19 cellular contexts compared by ENCODE assay signal in the genomic region with DNA sequence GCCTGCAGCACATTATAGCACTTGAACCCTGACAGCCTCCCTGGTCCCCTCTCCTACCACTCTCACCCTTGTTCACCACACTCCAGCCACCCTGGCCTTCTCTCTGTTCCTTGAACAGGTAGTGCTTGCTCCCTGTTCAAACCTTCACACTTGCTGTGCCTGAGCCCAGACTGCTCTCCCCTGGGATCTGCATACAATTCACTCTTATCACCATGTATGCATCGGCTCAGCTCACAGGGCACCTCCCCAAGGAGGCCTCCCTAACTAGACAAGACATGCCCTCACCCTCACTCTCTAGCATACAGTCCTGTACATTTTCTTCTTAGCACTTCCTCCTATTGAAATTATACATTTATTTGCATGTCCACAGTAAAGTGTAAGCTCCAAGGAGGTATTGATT. TPM values are rescaled to one million over a fixed set of nuclear protein-coding genes. Genes with fewer than 3 reads are reported as not detected.
DNase-seq lines count a peak whose midpoint lies in the region; ATAC-seq, FAIRE-seq and TF ChIP-seq lines count a peak whose summit lies in the region.
"Had no signal": no experiment of that assay in that cellular context is flagged by ENCODE, and none has a peak within 500 bp of the region (broad histone marks: within the 10 kb centered on the region; RNA-seq: fewer than 3 reads in every experiment).

No MANE protein-coding gene starts in this region.

- H3K4me1 Mint-ChIP-seq in brain, result peaks cover 40% of the 10 kb centered on the region
- H3K4me1 Mint-ChIP-seq: natural killer cell had no signal

- no peak overlapping the region for H3K27ac ChIP-seq in keratinocyte (ENCODE audit: control insufficient read depth, insufficient read depth, low read length)

- no peaks in the 10 kb centered on the region for H3K79me2 ChIP-seq in keratinocyte (ENCODE audit: control insufficient read depth, insufficient read depth, low read length)

- H3K27me3 ChIP-seq in keratinocyte (ENCODE audit: control insufficient read depth, extremely low read depth, insufficient read depth, low read length), result no peaks in the 10 kb centered on the region

- peaks cover 50% of the 10 kb centered on the region for H3K36me3 Mint-ChIP-seq in brain
- H3K36me3 Mint-ChIP-seq: activated CD4-positive, alpha-beta memory T cell treated with anti-CD3 and anti-CD28 coated beads for 36 hours; memory B cell; natural killer cell had no signal

- H3K36me3 ChIP-seq in keratinocyte (ENCODE audit: control insufficient read depth in 2 of 2, extremely low read depth in 1 of 2, insufficient read depth in 2 of 2, low read length in 2 of 2), result no peaks in the 10 kb centered on the region

- in situ Hi-C loops in ACHN (cut with HindIII; ENCODE audit: low pct_ligation_motif_present, low pct_unique_long_range_greater_than_20kb, low sequenced_read_pairs), result no loop called here

- ATAC-seq in GM18861 (IDR thresholded peaks at IDR 0.05; ENCODE audit: unreplicated experiment) (peak; percentile 34), HG03442 (IDR thresholded peaks at IDR 0.05; ENCODE audit: unreplicated experiment) (peak; percentile 56), HG02852 (IDR thresholded peaks at IDR 0.05; ENCODE audit: unreplicated experiment) (no peak), GM18505 (IDR thresholded peaks at IDR 0.05; ENCODE audit: unreplicated experiment) (no peak)
- ATAC-seq: activated T-cell treated with anti-CD3 and anti-CD28 coated beads, Interleukin-2, amount 50 U/mL, for 4 hours; natural killer cell; PC-3 had no signal

- peak; percentile 83 for FAIRE-seq in keratinocyte (lab: Jason Lieb, UNC)
- FAIRE-seq: GM19239 had no signal

- dilution Hi-C loops in keratinocyte (cut with MboI; ENCODE audit: extremely low pct_ligation_motif_present, low sequenced_read_pairs), result no loop called here

- peak overlapping the region; percentile 41 for H3K4me2 ChIP-seq in keratinocyte (ENCODE audit: control insufficient read depth, extremely low read depth, insufficient read depth, low read depth, low read length)

- TF ChIP-seq CTCF in brain (conservative IDR thresholded peaks at IDR 0.05) (no peak), keratinocyte (optimal IDR thresholded peaks at IDR 0.05 in 1 of 3, IDR thresholded peaks at IDR 0.05 in 1 of 3, conservative IDR thresholded peaks at IDR 0.05 in 1 of 3; ENCODE audit: extremely low read depth in 1 of 3, insufficient read depth in 2 of 3, low read length in 3 of 3) (no peak)

- TF ChIP-seq POLR2A in GM18505 (IDR thresholded peaks at IDR 0.05; ENCODE audit: borderline replicate concordance, extremely low read depth, insufficient read depth, insufficient read length), result no peak

- DNase-seq in keratinocyte (ENCODE audit: low read depth, low spot score) (no peak), ACHN (no peak)
- DNase-seq in activated CD8-positive, alpha-beta memory T cell treated with anti-CD3 and anti-CD28 coated beads, Interleukin-2, amount 50 U/mL, for 48 hours, result no peak
- DNase-seq: activated CD4-positive, alpha-beta memory T cell treated with anti-CD3 and anti-CD28 coated beads for 36 hours; activated naive CD4-positive, alpha-beta T cell treated with anti-CD3 and anti-CD28 coated beads, Interleukin-2, amount 50 U/mL, for 16 hours; activated T-cell treated with anti-CD3 and anti-CD28 coated beads, Interleukin-2, amount 50 U/mL, for 4 hours; HFFc6; natural killer cell; NCI-H2029; NCI-H524; PC-3; stimulated activated CD4-positive, alpha-beta T cell treated with anti-CD3 and anti-CD28 coated beads, Interleukin-2, amount 100 ng/mL, for 24 hours had no signal

- H3K9me3 ChIP-seq in keratinocyte (ENCODE audit: control insufficient read depth, low read depth, low read length), result no peaks in the 10 kb centered on the region

- H3K4me3 ChIP-seq in keratinocyte (ENCODE audit: control insufficient read depth in 2 of 3, extremely low read depth in 1 of 3, insufficient read depth in 2 of 3, low read depth in 1 of 3, low read length in 3 of 3), result no peak overlapping the region

- H3K27me3 Mint-ChIP-seq in brain, result no peaks in the 10 kb centered on the region
- H3K27me3 Mint-ChIP-seq: activated CD4-positive, alpha-beta memory T cell treated with anti-CD3 and anti-CD28 coated beads for 36 hours; memory B cell had no signal

- no peaks in the 10 kb centered on the region for H4K20me1 ChIP-seq in keratinocyte (ENCODE audit: control insufficient read depth, extremely low read depth, insufficient read depth, low read length)

- H3K4me3 Mint-ChIP-seq in brain, result peak overlapping the region in 2 of 5 experiments; percentile 6 to 36
- H3K4me3 Mint-ChIP-seq: activated CD4-positive, alpha-beta memory T cell treated with anti-CD3 and anti-CD28 coated beads for 36 hours; activated T-cell treated with anti-CD3 and anti-CD28 coated beads, Interleukin-2, amount 50 U/mL, for 4 hours; HFFc6; memory B cell; natural killer cell had no signal

- no peaks in the 10 kb centered on the region for H3K9me1 ChIP-seq in keratinocyte (ENCODE audit: control insufficient read depth, extremely low read depth, insufficient read depth, low read length)

- peaks cover 8% of the 10 kb centered on the region for H3K4me1 ChIP-seq in keratinocyte (ENCODE audit: control insufficient read depth, extremely low read depth, insufficient read depth, low read length)

- peak overlapping the region; percentile 88 for H2AFZ ChIP-seq in keratinocyte (ENCODE audit: control insufficient read depth, low read length)

- H3K9me3 Mint-ChIP-seq in brain, result no peaks in the 10 kb centered on the region
- H3K9me3 Mint-ChIP-seq: activated CD4-positive, alpha-beta memory T cell treated with anti-CD3 and anti-CD28 coated beads for 36 hours; activated T-cell treated with anti-CD3 and anti-CD28 coated beads, Interleukin-2, amount 50 U/mL, for 4 hours had no signal

- peak overlapping the region in 4 of 5 experiments; percentile 32 to 96 (median 45) for H3K27ac Mint-ChIP-seq in brain
- H3K27ac Mint-ChIP-seq: activated CD4-positive, alpha-beta memory T cell treated with anti-CD3 and anti-CD28 coated beads for 36 hours; HFFc6; memory B cell; natural killer cell had no signal

- no peak overlapping the region for H3K9ac ChIP-seq in keratinocyte (ENCODE audit: control insufficient read depth, extremely low read depth, insufficient read depth, low read length)

RNA-seq across cellular contexts. Expression of gene FAM13C, which starts 59.3 kb away (rescaled TPM):
- polyA plus RNA-seq in brain (ENCODE audit: insufficient read depth, low read depth, low replicate concordance) (12.7 TPM), keratinocyte (0.08 to 1.2 TPM (median 0.58 TPM) in 3 replicates)
- polyA plus RNA-seq in keratinocyte (2011; ENCODE audit: low read depth), result 0.52 TPM
- polyA plus RNA-seq in keratinocyte (2011; cell fraction: cytosol; rRNA removed), result 0.27 and 0.34 TPM in 2 replicates
- 1.1 and 2.4 TPM in 2 replicates for polyA plus RNA-seq in keratinocyte (2011; cell fraction: nucleus; rRNA removed)
- 0.09 and 0.37 TPM in 2 replicates for polyA plus RNA-seq in keratinocyte (2012; ENCODE audit: low replicate concordance)
- polyA minus RNA-seq in keratinocyte, result 1.7 to 6.9 TPM (median 6.1 TPM) in 3 replicates
- polyA minus RNA-seq in keratinocyte (2011; cell fraction: cytosol; rRNA and poly(A)+ RNA removed), result not detected
- 3.3 and 4.6 TPM in 2 replicates for polyA minus RNA-seq in keratinocyte (2011; cell fraction: nucleus; rRNA and poly(A)+ RNA removed)

Comparison
In these comparisons a context has a peak if more than half of its experiments do, and no peak if none do; other contexts are left out.
1. ATAC-seq: peak in GM18861 (single experiment) and HG03442 (single experiment); none in HG02852 (single experiment) and GM18505 (single experiment).